Comparison of ENCODE assay signal across 1 cellular context in genomic region chrX:43589735-43590515, GRCh38.
TF ChIP-seq lines count a peak whose summit lies in the region.

No MANE protein-coding gene starts in this region.

TF ChIP-seq in HepG2, 621 proteins besides CTCF, POLR2A, EP300 and RAD21 (continues in another document):
- TF ChIP-seq DRAP1 (CRISPR knock-in tag; IDR thresholded peaks at IDR 0.05) (no peak), AHDC1 (CRISPR knock-in tag; IDR thresholded peaks at IDR 0.05; ENCODE audit: borderline replicate concordance) (peak; percentile 68; the same call in 1 of the 2 replicates), FOXP4 (CRISPR knock-in tag; IDR thresholded peaks at IDR 0.05) (0 out of 2 replicates have a peak, but pooled peaks have one; percentile 32), SOX6 (IDR thresholded peaks at IDR 0.05) (no peak), SOX6 (CRISPR knock-in tag; IDR thresholded peaks at IDR 0.05) (peak; percentile 56; the same call in 1 of the 2 replicates), ZIK1 (CRISPR knock-in tag; IDR thresholded peaks at IDR 0.05; ENCODE audit: borderline replicate concordance, low read depth) (no peak), ZNF160 (CRISPR knock-in tag; IDR thresholded peaks at IDR 0.05) (no peak), KDM6A (CRISPR knock-in tag; IDR thresholded peaks at IDR 0.05; ENCODE audit: low read depth) (no peak), ARID5B (CRISPR knock-in tag; IDR thresholded peaks at IDR 0.05) (peak; percentile 55), SOX13 (IDR thresholded peaks at IDR 0.05) (no peak), SOX13 (CRISPR knock-in tag; conservative IDR thresholded peaks at IDR 0.05 in 1 of 2, IDR thresholded peaks at IDR 0.05 in 1 of 2) (peak in 1 of 2 experiments; percentile 42; a peak in 1 of 4 replicates), NFE2 (CRISPR knock-in tag; IDR thresholded peaks at IDR 0.05) (no peak), HMG20A (CRISPR knock-in tag; IDR thresholded peaks at IDR 0.05; ENCODE audit: borderline replicate concordance) (peak; percentile 63; the same call in 1 of the 2 replicates), REL (CRISPR knock-in tag; conservative IDR thresholded peaks at IDR 0.05) (no peak), ISX (CRISPR knock-in tag; conservative IDR thresholded peaks at IDR 0.05) (no peak), AGO2 (optimal IDR thresholded peaks at IDR 0.05; ENCODE audit: low read depth, low read length) (no peak), RERE (CRISPR knock-in tag; IDR thresholded peaks at IDR 0.05; ENCODE audit: low read depth) (no peak), FOXA3 (CRISPR knock-in tag; IDR thresholded peaks at IDR 0.05) (peak; percentile 67), ZNF260 (CRISPR knock-in tag; IDR thresholded peaks at IDR 0.05; ENCODE audit: borderline replicate concordance, low read depth) (no peak), CREM (IDR thresholded peaks at IDR 0.05) (0 out of 2 replicates have a peak, but pooled peaks have one; percentile 20), CREM (CRISPR knock-in tag; IDR thresholded peaks at IDR 0.05) (no peak), KLF6 (CRISPR knock-in tag; IDR thresholded peaks at IDR 0.05) (no peak), CEBPG (CRISPR knock-in tag; IDR thresholded peaks at IDR 0.05) (peak; percentile 89), SP5 (CRISPR knock-in tag; IDR thresholded peaks at IDR 0.05; ENCODE audit: borderline replicate concordance, low read depth) (0 out of 2 replicates have a peak, but pooled peaks have one; percentile 43), ELF3 (CRISPR knock-in tag; IDR thresholded peaks at IDR 0.05) (peak; percentile 80), GATAD2A (CRISPR knock-in tag; IDR thresholded peaks at IDR 0.05) (peak; percentile 80), ZNF776 (CRISPR knock-in tag; IDR thresholded peaks at IDR 0.05) (no peak), ZNF121 (CRISPR knock-in tag; IDR thresholded peaks at IDR 0.05) (no peak), SNAPC4 (CRISPR knock-in tag; IDR thresholded peaks at IDR 0.05) (no peak), ZSCAN25 (CRISPR knock-in tag; IDR thresholded peaks at IDR 0.05) (no peak), HBP1 (CRISPR knock-in tag; IDR thresholded peaks at IDR 0.05; ENCODE audit: low read depth) (no peak)
